Comparison of ENCODE assay signal across 9 cellular contexts in the genomic region with DNA sequence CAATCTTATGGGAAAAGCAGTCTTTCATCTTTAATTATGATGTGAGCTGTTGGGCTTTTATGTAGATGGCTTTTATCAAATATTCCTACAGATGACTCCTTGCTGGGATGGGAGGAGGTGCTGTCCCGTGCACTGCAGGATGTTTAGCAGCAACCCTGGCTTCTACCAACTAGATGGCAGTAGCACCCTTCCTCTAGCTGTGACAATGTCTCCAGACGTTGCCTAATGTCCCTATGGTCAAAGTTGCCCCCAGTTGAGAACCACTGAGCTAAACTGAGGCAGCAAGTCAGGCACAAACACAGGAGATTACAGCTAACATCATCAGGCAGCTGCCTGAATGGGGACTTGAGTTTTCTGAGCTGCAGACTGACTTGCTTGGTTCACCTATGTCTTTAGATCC.
A peak's percentile ranks its signal among the peaks of the same experiment; 100 is the strongest.
DNase-seq lines count a peak whose midpoint lies in the region; ATAC-seq and TF ChIP-seq lines count a peak whose summit lies in the region.
"Had no signal": no experiment of that assay in that cellular context is flagged by ENCODE, and none has a peak within 500 bp of the region (broad histone marks: within the 10 kb centered on the region; RNA-seq: fewer than 3 reads in every experiment).

No MANE protein-coding gene starts in this region.

- H3K4me1 ChIP-seq in breast epithelium: no peaks in the 10 kb centered on the region

- H3K27me3 ChIP-seq in breast epithelium: no peaks in the 10 kb centered on the region
- H3K27me3 ChIP-seq: neutrophil had no signal

- no peak for TF ChIP-seq POLR2A in breast epithelium (IDR thresholded peaks at IDR 0.05)

- DNase-seq in HT-29 (ENCODE audit: low spot score) (peak; percentile 49), breast epithelium (ENCODE audit: low spot score in 2 of 2) (no peak), myocyte (ENCODE audit: low read depth) (peak; percentile 29), T-helper 1 cell (no peak)

- TF ChIP-seq CTCF in GM12875 (IDR thresholded peaks at IDR 0.05; ENCODE audit: borderline replicate concordance, insufficient read depth, low read depth, low read length) (peak; percentile 64), breast epithelium (IDR thresholded peaks at IDR 0.05) (peak in 2 of 3 donors; percentile 24 to 26)

- no peak overlapping the region for H3K27ac ChIP-seq in breast epithelium
- H3K27ac ChIP-seq: neutrophil had no signal

- H3K4me3 ChIP-seq in GM12875 (ENCODE audit: low read depth, low read length) (no peak overlapping the region), breast epithelium (no peak overlapping the region)

- intact Hi-C loops in breast epithelium (cut with DNase I; ENCODE audit: low total_unique reads): no loop called here

- no peak for ATAC-seq in GM21825 (IDR thresholded peaks at IDR 0.05; ENCODE audit: unreplicated experiment)
- no peak for ATAC-seq in GM21526 (IDR thresholded peaks at IDR 0.05; ENCODE audit: low FRiP score, unreplicated experiment)
- ATAC-seq in GM18870 (IDR thresholded peaks at IDR 0.05; ENCODE audit: unreplicated experiment): no peak

- H3K9me3 ChIP-seq in breast epithelium: no peaks in the 10 kb centered on the region
- H3K9me3 ChIP-seq: neutrophil had no signal

- no peaks in the 10 kb centered on the region for H3K36me3 ChIP-seq in breast epithelium
- H3K36me3 ChIP-seq: neutrophil had no signal

Comparison
In these comparisons a context has a peak if more than half of its experiments do, and no peak if none do; other contexts are left out.
1. DNase-seq: peak in HT-29 (single experiment) and myocyte (single experiment); none in breast epithelium (0 of 2) and T-helper 1 cell (0 of 5).